23 cellular contexts compared by ENCODE assay signal in the genomic region with DNA sequence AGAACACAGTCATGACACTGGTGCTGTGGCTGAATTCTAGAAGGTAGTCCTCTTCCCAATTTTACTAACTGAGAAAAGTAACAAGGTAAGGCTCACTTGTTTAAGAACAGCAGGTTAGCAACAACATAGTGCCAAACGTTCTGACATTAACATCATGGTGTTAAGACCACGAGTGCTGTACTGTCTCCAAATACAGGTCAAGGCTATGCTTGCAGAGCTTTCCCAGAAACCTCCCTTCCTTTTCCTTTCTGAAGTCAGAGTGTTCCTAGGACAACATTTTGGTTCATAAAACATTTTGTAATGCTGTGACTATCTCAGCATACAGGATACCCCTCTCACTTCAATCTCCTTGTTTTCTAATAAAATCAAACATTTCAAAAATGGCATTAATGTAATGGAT.
DNase-seq lines count a peak whose midpoint lies in the region; ATAC-seq, FAIRE-seq and TF ChIP-seq lines count a peak whose summit lies in the region.
"Had no signal": no experiment of that assay in that cellular context is flagged by ENCODE, and none has a peak within 500 bp of the region (broad histone marks: within the 10 kb centered on the region; RNA-seq: fewer than 3 reads in every experiment).

No MANE protein-coding gene starts in this region.

- H3K4me3 ChIP-seq in heart left ventricle = no peak overlapping the region
- no peak overlapping the region for H3K4me3 ChIP-seq in right atrium auricular region
- H3K4me3 ChIP-seq in kidney (ENCODE audit: low read length in 2 of 2) = no peak overlapping the region
- no peak overlapping the region for H3K4me3 ChIP-seq in skeletal muscle satellite cell (ENCODE audit: low read length)
- no peak overlapping the region for H3K4me3 ChIP-seq in vagina
- H3K4me3 ChIP-seq: Peyer's patch, smooth muscle cell had no signal

- H3K36me3 ChIP-seq in heart left ventricle (peaks cover 0 to 5% (median 0%) of the 10 kb centered on the region in 9 donors), right atrium auricular region (no peaks in the 10 kb centered on the region), kidney (ENCODE audit: control insufficient read depth in 1 of 2, insufficient read depth in 2 of 2, low read length in 2 of 2) (no peaks in the 10 kb centered on the region), skeletal muscle satellite cell (ENCODE audit: insufficient read depth, low read length) (no peaks in the 10 kb centered on the region), vagina (no peaks in the 10 kb centered on the region)
- H3K36me3 ChIP-seq: Peyer's patch had no signal

- TF ChIP-seq CTCF in heart left ventricle (IDR thresholded peaks at IDR 0.05) = no peak
- TF ChIP-seq CTCF in right atrium auricular region (IDR thresholded peaks at IDR 0.05) = no peak
- TF ChIP-seq CTCF in kidney (IDR thresholded peaks at IDR 0.05; ENCODE audit: borderline replicate concordance, extremely low read depth, insufficient read depth) = no peak
- TF ChIP-seq CTCF in vagina (IDR thresholded peaks at IDR 0.05) = no peak

- H3K4me2 ChIP-seq in skeletal muscle satellite cell (ENCODE audit: low read length) = peak overlapping the region; percentile 75
- H3K4me2 ChIP-seq: smooth muscle cell had no signal

- H3K9me3 ChIP-seq in heart left ventricle = no peaks in the 10 kb centered on the region
- no peaks in the 10 kb centered on the region for H3K9me3 ChIP-seq in right atrium auricular region
- H3K9me3 ChIP-seq in kidney (ENCODE audit: control insufficient read depth in 1 of 2, low read length in 2 of 2) = no peaks in the 10 kb centered on the region
- no peaks in the 10 kb centered on the region for H3K9me3 ChIP-seq in skeletal muscle satellite cell (replicated peaks; ENCODE audit: low read length)
- H3K9me3 ChIP-seq in vagina = no peaks in the 10 kb centered on the region
- H3K9me3 ChIP-seq: Peyer's patch had no signal

- H3K4me1 ChIP-seq in heart left ventricle = peaks cover 0 to 31% (median 15%) of the 10 kb centered on the region in 12 donors
- peaks cover 0 to 12% of the 10 kb centered on the region in 2 donors for H3K4me1 ChIP-seq in right atrium auricular region
- peaks cover 8 to 15% of the 10 kb centered on the region in 2 donors for H3K4me1 ChIP-seq in kidney (ENCODE audit: control insufficient read depth in 1 of 2, insufficient read depth in 1 of 2, low read depth in 1 of 2, low read length in 2 of 2)
- peaks cover 24% of the 10 kb centered on the region for H3K4me1 ChIP-seq in skeletal muscle satellite cell (ENCODE audit: control insufficient read depth, insufficient read depth, low read length)
- H3K4me1 ChIP-seq in vagina = peaks cover 41% of the 10 kb centered on the region

- FAIRE-seq in kidney (lab: Jason Lieb, UNC) (no peak), GM19239 (lab: Jason Lieb, UNC) (no peak)
- FAIRE-seq: colon had no signal

- H3K27me3 ChIP-seq in heart left ventricle (no peaks in the 10 kb centered on the region), right atrium auricular region (no peaks in the 10 kb centered on the region), skeletal muscle satellite cell (ENCODE audit: control insufficient read depth, insufficient read depth, low read length) (no peaks in the 10 kb centered on the region), vagina (no peaks in the 10 kb centered on the region)
- H3K27me3 ChIP-seq: Peyer's patch had no signal

- ATAC-seq in heart left ventricle = peak in 3 of 4 donors; percentile 23 to 54 (median 35)
- ATAC-seq: activated T-cell treated with anti-CD3 and anti-CD28 coated beads, Interleukin-2, amount 50 U/mL, for 72 hours had no signal

- DNase-seq in heart left ventricle = no peak
- no peak for DNase-seq in right atrium auricular region (ENCODE audit: low spot score)
- no peak for DNase-seq in kidney
- no peak for DNase-seq in vagina (ENCODE audit: extremely low spot score in 2 of 2)
- no peak for DNase-seq in NCI-H82 (lab: John Stamatoyannopoulos, UW)
- no peak for DNase-seq in GM19239 (ENCODE audit: insufficient read length, low spot score)
- no peak for DNase-seq in GOT3 (lab: John Stamatoyannopoulos, UW)
- DNase-seq: activated CD4-positive, alpha-beta T cell treated with anti-CD3 and anti-CD28 coated beads, Interleukin-2, amount 50 U/mL, for 1 hour; activated naive CD4-positive, alpha-beta T cell; activated T-cell treated with anti-CD3 and anti-CD28 coated beads, Interleukin-2, amount 50 U/mL, for 72 hours; CD4-positive, alpha-beta T cell; effector memory CD4-positive, alpha-beta T cell; mesenchymal stem cell; NCI-H1092; NCI-H1694 treated with DMSO at 0.1 percent for 48 hours; NCI-H526 treated with DMSO at 0.1 percent for 48 hours; Peyer's patch; SIG-M5; stimulated activated CD4-positive, alpha-beta T cell treated with anti-CD3 and anti-CD28 coated beads, Interleukin-2, amount 100 ng/mL, for 24 hours; T-helper 9 cell had no signal

- intact Hi-C loops in heart left ventricle (cut with DNase I) (no loop called here), kidney (cut with DNase I) (no loop called here), vagina (cut with DNase I) (no loop called here)

- 32 to 52% (median 46%) methylated on average over 2 of the region's 2 CpGs for WGBS in heart left ventricle, 4 donors

- H3K27ac ChIP-seq in heart left ventricle (peak overlapping the region in 9 of 12 donors; percentile 12 to 71 (median 54)), right atrium auricular region (peak overlapping the region in 1 of 2 donors; percentile 27), kidney (ENCODE audit: low read depth in 2 of 2, low read length in 2 of 2) (peak overlapping the region; percentile 45 to 79), vagina (peak overlapping the region; percentile 75)

- TF ChIP-seq POLR2A in heart left ventricle (IDR thresholded peaks at IDR 0.05) = no peak
- TF ChIP-seq POLR2A in vagina (IDR thresholded peaks at IDR 0.05) = no peak

- H3K9ac ChIP-seq in kidney (ENCODE audit: low read length in 2 of 2) (peak overlapping the region in 1 of 2 donors; percentile 22), skeletal muscle satellite cell (ENCODE audit: low read depth, low read length) (peak overlapping the region; percentile 42)
